In genomic region chr16:88616736-88617135, GRCh38 we compare ENCODE assay signal across 2 cellular contexts.
TF ChIP-seq lines count a peak whose summit lies in the region.

No MANE protein-coding gene starts in this region.

TF ChIP-seq in GM23338, 12 proteins besides CTCF, POLR2A, EP300 and RAD21:
- TF ChIP-seq ZNF462 (CRISPR knock-in tag; IDR thresholded peaks at IDR 0.05) = no peak
- no peak for TF ChIP-seq STAT1 (IDR thresholded peaks at IDR 0.05; ENCODE audit: unreplicated experiment)
TF ChIP-seq in GM23338: peak in this region for 0.

TF ChIP-seq in GM12891, 5 proteins besides CTCF, POLR2A, EP300 and RAD21:
- TF ChIP-seq SPI1 (IDR thresholded peaks at IDR 0.05; ENCODE audit: low read depth, low read length) (no peak), POLR2AphosphoS5 (IDR thresholded peaks at IDR 0.05; ENCODE audit: low read depth, low read length) (no peak), TAF1 (IDR thresholded peaks at IDR 0.05; ENCODE audit: low read depth, low read length) (no peak), PAX5 (IDR thresholded peaks at IDR 0.05; ENCODE audit: insufficient read depth, low read length, severe bottlenecking) (no peak), POU2F2 (IDR thresholded peaks at IDR 0.05; ENCODE audit: low read depth, low read length) (no peak)
TF ChIP-seq in GM12891: peak in this region for 0.
